In the genomic region with DNA sequence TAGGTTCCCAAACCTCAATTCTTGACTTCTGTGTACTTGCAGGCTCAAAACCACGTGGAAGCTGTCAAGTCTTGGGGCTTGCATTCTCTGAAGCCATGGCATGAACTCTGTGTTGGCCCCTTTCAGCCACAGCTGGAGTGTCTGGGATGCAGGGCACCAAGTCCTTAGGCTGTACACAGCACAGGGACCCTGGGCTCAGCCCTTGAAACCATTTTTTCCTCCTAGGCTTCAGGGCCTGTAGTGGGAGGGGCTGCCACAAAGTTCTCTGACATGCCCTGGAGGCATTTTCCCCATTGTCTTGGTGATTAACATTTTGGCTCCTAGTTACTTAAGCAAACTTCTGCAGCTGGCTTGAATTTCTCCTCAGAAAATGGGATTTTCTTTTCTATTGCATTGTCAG, we compare ENCODE assay signal across 29 cellular contexts.
"Had no signal": no experiment of that assay in that cellular context is flagged by ENCODE, and none has a peak within 500 bp of the region (broad histone marks: within the 10 kb centered on the region; RNA-seq: fewer than 3 reads in every experiment).

No MANE protein-coding gene starts in this region.

- ATAC-seq: activated CD4-positive, alpha-beta T cell treated with anti-CD3 and anti-CD28 coated beads for 36 hours; activated CD8-positive, alpha-beta T cell treated with anti-CD3 and anti-CD28 coated beads, Interleukin-2, amount 10 ng/mL, durations not matched to agents 7 days and 5 days; activated naive CD4-positive, alpha-beta T cell treated with anti-CD3 and anti-CD28 coated beads, Interleukin-2, amount 50 U/mL, for 72 hours; activated T-cell treated with anti-CD3 and anti-CD28 coated beads, Interleukin-2, amount 50 U/mL, for 72 hours; esophagus mucosa; gastroesophageal sphincter; heart right ventricle had no signal

- FAIRE-seq: astrocyte, bronchial epithelial cell had no signal

- H3K4me1 ChIP-seq: gastroesophageal sphincter, heart right ventricle had no signal

- H3K27ac ChIP-seq: brain microvascular endothelial cell, coronary artery, dorsolateral prefrontal cortex, gastroesophageal sphincter, heart right ventricle had no signal

- H3K4me3 ChIP-seq: coronary artery, dorsolateral prefrontal cortex, gastroesophageal sphincter, heart right ventricle had no signal

- DNase-seq: activated CD4-positive, alpha-beta memory T cell treated with anti-CD3 and anti-CD28 coated beads for 36 hours; activated CD4-positive, alpha-beta T cell treated with anti-CD3 and anti-CD28 coated beads for 36 hours; activated CD4-positive, alpha-beta T cell treated with anti-CD3 and anti-CD28 coated beads, Interleukin-2, amount 10 ng/mL, durations not matched to agents 24 days and 14 days; activated CD4-positive, CD25-positive, alpha-beta regulatory T cell; activated CD4-positive, CD25-positive, alpha-beta regulatory T cell treated with anti-CD3 and anti-CD28 coated beads, Interleukin-2, amount 50 U/mL, for 72 hours; activated CD8-positive, alpha-beta memory T cell treated with anti-CD3 and anti-CD28 coated beads, Interleukin-2, amount 50 U/mL, for 48 hours; activated CD8-positive, alpha-beta T cell treated with anti-CD3 and anti-CD28 coated beads, Interleukin-2, amount 10 ng/mL, durations not matched to agents 7 days and 5 days; activated gamma-delta T cell; activated naive CD4-positive, alpha-beta T cell; activated naive CD4-positive, alpha-beta T cell treated with anti-CD3 and anti-CD28 coated beads, Interleukin-2, amount 10 ng/mL, durations not matched to agents 7 days and 5 days; activated naive CD8-positive, alpha-beta T cell treated with anti-CD3 and anti-CD28 coated beads, Interleukin-2, amount 10 ng/mL, durations not matched to agents 7 days and 5 days; activated T-cell treated with anti-CD3 and anti-CD28 coated beads for 4 hours; activated T-cell treated with anti-CD3 and anti-CD28 coated beads, Interleukin-2, amount 50 U/mL, for 24 hours; activated T-cell treated with anti-CD3 and anti-CD28 coated beads, Interleukin-2, amount 50 U/mL, for 72 hours; amniotic stem cell; anterior cingulate cortex; brain microvascular endothelial cell; dorsolateral prefrontal cortex; effector memory CD4-positive, alpha-beta T cell; endodermal cell; foreskin melanocyte; heart right ventricle; T-helper 2 cell had no signal

- H3K27me3 ChIP-seq: brain microvascular endothelial cell, dorsolateral prefrontal cortex, gastroesophageal sphincter, heart right ventricle had no signal
